ENCODE assay signal across 8 cellular contexts in the genomic region with DNA sequence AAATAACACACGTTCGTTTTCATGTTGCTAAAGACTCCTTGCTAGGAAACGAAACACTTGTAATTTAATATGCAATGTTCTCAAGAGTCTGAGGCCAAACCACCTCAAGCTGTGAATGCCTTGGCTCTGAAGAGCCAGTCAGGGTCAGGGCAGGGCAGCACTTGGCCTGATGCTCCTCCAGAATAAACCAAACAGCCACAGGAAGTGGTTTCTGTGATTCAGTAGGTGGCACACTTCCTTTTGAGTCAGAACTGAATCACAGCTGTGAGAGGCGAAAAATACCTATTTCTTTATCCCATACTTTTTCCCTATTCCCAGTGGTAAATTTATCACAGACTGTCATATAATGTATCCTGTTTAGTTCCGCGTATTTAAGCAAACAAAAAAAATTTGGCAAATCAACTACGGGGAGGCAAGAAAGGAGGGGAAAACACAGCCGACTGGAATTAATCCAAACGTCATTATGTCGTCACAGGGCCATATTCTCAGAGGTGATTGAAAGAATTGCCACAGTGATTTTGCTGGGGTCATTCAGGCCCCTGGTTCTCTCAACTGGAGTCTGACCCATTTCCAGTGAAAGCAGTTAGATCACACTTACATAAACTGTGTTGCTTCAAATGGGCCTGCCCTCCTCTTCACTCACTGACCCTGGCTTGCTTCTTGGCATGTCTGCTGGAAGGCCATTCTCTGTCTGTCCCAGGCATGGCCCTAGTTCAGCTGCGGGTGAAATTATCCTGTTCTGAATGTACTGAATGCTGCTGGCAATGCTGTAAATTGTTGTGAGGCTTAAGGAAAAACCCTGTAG.
DNase-seq lines count a peak whose midpoint lies in the region; ATAC-seq, FAIRE-seq and TF ChIP-seq lines count a peak whose summit lies in the region.

No MANE protein-coding gene starts in this region.

- CTCF ChIA-PET in activated naive CD4-positive, alpha-beta T cell treated with anti-CD3 and anti-CD28 coated beads, Interleukin-2, amount 10 ng/mL, durations not matched to agents 7 days and 5 days (lab: Charles Lee), result interaction anchor here (0.7 to 4.3 kb wide), 5 partner anchors 31 to 92 kb away, joined by 3 to 33 read pairs (median 3); no protein-coding TSS in a partner anchor

- peak; percentile 89 for DNase-seq in CD14-positive monocyte (ENCODE audit: low spot score)
- DNase-seq in SJSA1 (ENCODE audit: low read depth in 1 of 2, low spot score in 2 of 2), result peak; percentile 88 to 91
- peak; percentile 76 for DNase-seq in activated naive CD4-positive, alpha-beta T cell treated with anti-CD3 and anti-CD28 coated beads, Interleukin-2, amount 10 ng/mL, durations not matched to agents 7 days and 5 days
- DNase-seq in Right ventricle myocardium inferior (ENCODE audit: missing footprints), result peak; percentile 78
- DNase-seq in psoas muscle, result peak; percentile 84 to 92
- DNase-seq in urothelium cell line (ENCODE audit: low spot score), result peak; percentile 86

- H3K9me3 ChIP-seq in SJSA1 (replicated peaks), result no peaks in the 10 kb centered on the region
- H3K9me3 ChIP-seq in psoas muscle, result no peaks in the 10 kb centered on the region

- H3K36me3 ChIP-seq in SJSA1 (no peaks in the 10 kb centered on the region), psoas muscle (ENCODE audit: insufficient read depth in 1 of 2, low read depth in 1 of 2) (peaks cover 0 to 4% of the 10 kb centered on the region in 2 donors)

- ATAC-seq in GM19372 (IDR thresholded peaks at IDR 0.05; ENCODE audit: low read depth, unreplicated experiment), result peak; percentile 91
- peak; percentile 97 for ATAC-seq in HG03457 (IDR thresholded peaks at IDR 0.05; ENCODE audit: unreplicated experiment)
- ATAC-seq in Right ventricle myocardium inferior, result peak; percentile 80
- peak; percentile 73 to 77 (median 75) for ATAC-seq in psoas muscle

- H3K27me3 Mint-ChIP-seq in CD14-positive monocyte (ENCODE audit: low read depth in 3 of 3), result no peaks in the 10 kb centered on the region
- peaks cover 4% of the 10 kb centered on the region for H3K27me3 Mint-ChIP-seq in activated naive CD4-positive, alpha-beta T cell treated with anti-CD3 and anti-CD28 coated beads, Interleukin-2, amount 10 ng/mL, durations not matched to agents 7 days and 5 days

- FAIRE-seq in urothelium cell line (lab: Jason Lieb, UNC), result no peak

- intact Hi-C loops in CD14-positive monocyte (cut with micrococcal nuclease), result loop anchor here (2.0 to 5.0 kb wide), 3 partner anchors 31 to 150 kb away; partner anchors contain the start of gene ARRDC3 (in 1 of the 2)
- intact Hi-C loops in Right ventricle myocardium inferior (cut with DNase I), result loop anchor here (1.0 to 5.0 kb wide), 3 partner anchors 45 to 210 kb away; no protein-coding TSS in a partner anchor
- intact Hi-C loops in psoas muscle (cut with DNase I), result loop anchor here (1.0 to 5.0 kb wide), 3 partner anchors 31 to 71 kb away; partner anchors contain the start of gene ARRDC3 (in 2 of the 2)

- WGBS in psoas muscle, 3 donors, result 2 to 4% (median 3%) methylated on average over 11 of the region's 11 CpGs

- H3K4me3 ChIP-seq in SJSA1 (no peak overlapping the region), psoas muscle (peak overlapping the region; percentile 59)

- peak overlapping the region; percentile 97 to 100 (median 99) for H3K27ac Mint-ChIP-seq in CD14-positive monocyte
- peak overlapping the region; percentile 89 for H3K27ac Mint-ChIP-seq in activated naive CD4-positive, alpha-beta T cell treated with anti-CD3 and anti-CD28 coated beads, Interleukin-2, amount 10 ng/mL, durations not matched to agents 7 days and 5 days

- peak overlapping the region; percentile 85 for H3K27ac ChIP-seq in SJSA1
- H3K27ac ChIP-seq in psoas muscle, result peak overlapping the region; percentile 97

- H3K4me1 ChIP-seq in SJSA1 (replicated peaks), result peaks cover 42% of the 10 kb centered on the region
- peaks cover 44% of the 10 kb centered on the region for H3K4me1 ChIP-seq in psoas muscle

- TF ChIP-seq CTCF in CD14-positive monocyte (IDR thresholded peaks at IDR 0.05) (no peak), psoas muscle (IDR thresholded peaks at IDR 0.05) (no peak)

- peaks cover 24 to 28% of the 10 kb centered on the region in 2 donors for H3K36me3 Mint-ChIP-seq in CD14-positive monocyte
- H3K36me3 Mint-ChIP-seq in activated naive CD4-positive, alpha-beta T cell treated with anti-CD3 and anti-CD28 coated beads, Interleukin-2, amount 10 ng/mL, durations not matched to agents 7 days and 5 days, result peaks cover 4% of the 10 kb centered on the region

- H3K4me3 Mint-ChIP-seq in CD14-positive monocyte, result peak overlapping the region; percentile 60 to 87
- H3K4me3 Mint-ChIP-seq in activated naive CD4-positive, alpha-beta T cell treated with anti-CD3 and anti-CD28 coated beads, Interleukin-2, amount 10 ng/mL, durations not matched to agents 7 days and 5 days, result peak overlapping the region; percentile 34

- H3K27me3 ChIP-seq in SJSA1 (replicated peaks), result no peaks in the 10 kb centered on the region
- no peaks in the 10 kb centered on the region for H3K27me3 ChIP-seq in psoas muscle (ENCODE audit: insufficient read depth in 3 of 3, low read length in 2 of 3)

- peaks cover 0 to 2% (median 0%) of the 10 kb centered on the region in 7 donors for H3K9me3 Mint-ChIP-seq in CD14-positive monocyte
- no peaks in the 10 kb centered on the region for H3K9me3 Mint-ChIP-seq in activated naive CD4-positive, alpha-beta T cell treated with anti-CD3 and anti-CD28 coated beads, Interleukin-2, amount 10 ng/mL, durations not matched to agents 7 days and 5 days

- H3K4me1 Mint-ChIP-seq in CD14-positive monocyte, result peaks cover 78% of the 10 kb centered on the region
- H3K4me1 Mint-ChIP-seq in activated naive CD4-positive, alpha-beta T cell treated with anti-CD3 and anti-CD28 coated beads, Interleukin-2, amount 10 ng/mL, durations not matched to agents 7 days and 5 days, result peaks cover 55% of the 10 kb centered on the region
